7 cellular contexts compared by ENCODE assay signal in genomic region chr1:16012590-16013219, GRCh38. TPM values are rescaled to one million over a fixed set of nuclear protein-coding genes. Genes with fewer than 3 reads are reported as not detected.
A peak's percentile ranks its signal among the peaks of the same experiment; 100 is the strongest.
DNase-seq lines count a peak whose midpoint lies in the region; FAIRE-seq and TF ChIP-seq lines count a peak whose summit lies in the region.

No MANE protein-coding gene starts in this region.

- no peaks in the 10 kb centered on the region for H3K27me3 ChIP-seq in right atrium auricular region

- H3K4me3 ChIP-seq in right atrium auricular region: peak overlapping the region in 1 of 2 donors; percentile 60

- peaks cover 31% of the 10 kb centered on the region for H3K36me3 ChIP-seq in right atrium auricular region

- H3K4me3 Mint-ChIP-seq in activated naive CD4-positive, alpha-beta T cell treated with anti-CD3 and anti-CD28 coated beads for 36 hours: peak overlapping the region; percentile 32

- H3K27me3 Mint-ChIP-seq in activated naive CD4-positive, alpha-beta T cell treated with anti-CD3 and anti-CD28 coated beads for 36 hours (ENCODE audit: low read depth): peaks cover 2% of the 10 kb centered on the region

- intact Hi-C loops in activated naive CD4-positive, alpha-beta T cell treated with anti-CD3 and anti-CD28 coated beads for 36 hours (cut with micrococcal nuclease): no loop called here

- CTCF ChIA-PET in activated naive CD4-positive, alpha-beta T cell treated with anti-CD3 and anti-CD28 coated beads for 36 hours (lab: Charles Lee): interaction anchor here (1.2 kb wide), 1 partner anchor 221 kb away, joined by 3 read pairs; no protein-coding TSS in a partner anchor

- DNase-seq in GM12892 (ENCODE audit: insufficient read length) (no peak), NCI-H2171 (lab: John Stamatoyannopoulos, UW) (peak; percentile 26), right atrium auricular region (ENCODE audit: low spot score) (no peak), retina (peak; percentile 53), NCI-H128 (lab: John Stamatoyannopoulos, UW; ENCODE audit: unreplicated experiment) (no peak), NCI-H524 (lab: John Stamatoyannopoulos, UW) (no peak)
- DNase-seq in activated naive CD4-positive, alpha-beta T cell treated with anti-CD3 and anti-CD28 coated beads for 36 hours: peak; percentile 62

- no peak overlapping the region for H3K27ac Mint-ChIP-seq in activated naive CD4-positive, alpha-beta T cell treated with anti-CD3 and anti-CD28 coated beads for 36 hours

- peak overlapping the region; percentile 93 to 94 for H3K27ac ChIP-seq in right atrium auricular region

- H3K4me1 Mint-ChIP-seq in activated naive CD4-positive, alpha-beta T cell treated with anti-CD3 and anti-CD28 coated beads for 36 hours (ENCODE audit: low read depth): peaks cover 7% of the 10 kb centered on the region

- H3K4me1 ChIP-seq in right atrium auricular region: peaks cover 0 to 34% of the 10 kb centered on the region in 2 donors

- H3K9me3 Mint-ChIP-seq in activated naive CD4-positive, alpha-beta T cell treated with anti-CD3 and anti-CD28 coated beads for 36 hours: no peaks in the 10 kb centered on the region

- TF ChIP-seq CTCF in right atrium auricular region (IDR thresholded peaks at IDR 0.05): no peak

- FAIRE-seq in GM12892 (lab: Jason Lieb, UNC): peak; percentile 30

- TF ChIP-seq POLR2A in GM12892 (IDR thresholded peaks at IDR 0.05; ENCODE audit: low read depth, low read length): no peak

- no peaks in the 10 kb centered on the region for H3K36me3 Mint-ChIP-seq in activated naive CD4-positive, alpha-beta T cell treated with anti-CD3 and anti-CD28 coated beads for 36 hours (ENCODE audit: low read depth)

- H3K9me3 ChIP-seq in right atrium auricular region: no peaks in the 10 kb centered on the region

RNA-seq across cellular contexts. Expression of gene HSPB7, which starts 5.1 kb away (rescaled TPM):
- polyA plus RNA-seq in GM12892 (2012; ENCODE audit: missing spikeins): 0.34 TPM
- total RNA-seq in activated naive CD4-positive, alpha-beta T cell treated with anti-CD3 and anti-CD28 coated beads for 36 hours: not detected
- total RNA-seq in right atrium auricular region: 1,000 to 10,000 TPM; 1,082 to 1,229 TPM

RNA-seq across cellular contexts. Expression of gene SRARP, which starts 8.7 kb away (rescaled TPM):
- polyA plus RNA-seq in GM12892 (2012; ENCODE audit: missing spikeins): not detected
- total RNA-seq in activated naive CD4-positive, alpha-beta T cell treated with anti-CD3 and anti-CD28 coated beads for 36 hours: not detected
- under 1 TPM in 1 of 2 donors, not detected in 1; 0.31 TPM for total RNA-seq in right atrium auricular region

RNA-seq across cellular contexts. Expression of gene CLCNKA, which starts 9.1 kb away (rescaled TPM):
- polyA plus RNA-seq in GM12892 (2012; ENCODE audit: missing spikeins): 0.34 TPM
- not detected for total RNA-seq in activated naive CD4-positive, alpha-beta T cell treated with anti-CD3 and anti-CD28 coated beads for 36 hours
- under 1 TPM in 1 of 2 donors, not detected in 1; 0.20 TPM for total RNA-seq in right atrium auricular region

RNA-seq across cellular contexts. Expression of gene CLCNKB, which starts 30.9 kb away (rescaled TPM):
- not detected for polyA plus RNA-seq in GM12892 (2012; ENCODE audit: missing spikeins)
- not detected for total RNA-seq in activated naive CD4-positive, alpha-beta T cell treated with anti-CD3 and anti-CD28 coated beads for 36 hours
- total RNA-seq in right atrium auricular region: 1 to 10 TPM; 3.9 to 4.6 TPM

RNA-seq across cellular contexts. Expression of gene ZBTB17, which starts 36.8 kb away (rescaled TPM):
- 12.6 TPM for polyA plus RNA-seq in GM12892 (2012; ENCODE audit: missing spikeins)
- total RNA-seq in activated naive CD4-positive, alpha-beta T cell treated with anti-CD3 and anti-CD28 coated beads for 36 hours: 10 to 100 TPM; 34.8 to 37.5 TPM
- total RNA-seq in right atrium auricular region: 10 to 100 TPM; 14.8 to 27.5 TPM

Comparison
In these comparisons a context has a peak if more than half of its experiments do, and no peak if none do; other contexts are left out.
1. DNase-seq: peak in NCI-H2171 (single experiment), activated naive CD4-positive, alpha-beta T cell treated with anti-CD3 and anti-CD28 coated beads for 36 hours (single experiment) and retina (single experiment); none in GM12892 (single experiment), right atrium auricular region (single experiment), NCI-H128 (single experiment) and NCI-H524 (0 of 2).
2. RNA of gene HSPB7, which starts 5.1 kb away (total RNA-seq): 1,082 to 1,229 TPM in right atrium auricular region; not detected in activated naive CD4-positive, alpha-beta T cell treated with anti-CD3 and anti-CD28 coated beads for 36 hours; every median in the first group is over 1,000 times any median in the second.